In genomic region chr10:94216201-94216600, GRCh38 we compare ENCODE assay signal across 19 cellular contexts.
"Had no signal": no experiment of that assay in that cellular context is flagged by ENCODE, and none has a peak within 500 bp of the region (broad histone marks: within the 10 kb centered on the region; RNA-seq: fewer than 3 reads in every experiment).

No MANE protein-coding gene starts in this region.

- H3K9me3 Mint-ChIP-seq: memory B cell, mesothelial cell of epicardium, nephron had no signal

- H3K36me3 Mint-ChIP-seq: memory B cell, mesothelial cell of epicardium had no signal

- H3K4me3 Mint-ChIP-seq: memory B cell, mesothelial cell of epicardium, nephron had no signal

- DNase-seq: cerebellar nuclear complex; effector CD4-positive, alpha-beta T cell; foreskin melanocyte; head of caudate nucleus; hippocampal formation; left cardiac atrium; left ventricle myocardium inferior; lower lobe of right lung; occipital lobe; pancreas; right cardiac atrium; small intestine; stimulated activated CD4-positive, alpha-beta T cell treated with anti-CD3 and anti-CD28 coated beads, Interleukin-12 subunit alpha, Interleukin-12 subunit beta, amount 100 ng/mL, for 4 hours; stimulated activated naive CD4-positive, alpha-beta T cell treated with Interleukin-2 at 50 U/mL for 16 hours; transverse colon had no signal

- H3K36me3 ChIP-seq: left ventricle myocardium inferior, lower lobe of right lung, pancreas, transverse colon had no signal

- H3K4me1 Mint-ChIP-seq: memory B cell, mesothelial cell of epicardium had no signal

- H3K27me3 Mint-ChIP-seq: progenitor cell of endocrine pancreas had no signal

- ATAC-seq: left cardiac atrium, lower lobe of right lung, pancreas, right cardiac atrium had no signal

- H3K4me3 ChIP-seq: left ventricle myocardium inferior, lower lobe of right lung, pancreas, transverse colon had no signal

- H3K27ac ChIP-seq: left ventricle myocardium inferior, lower lobe of right lung, pancreas, transverse colon had no signal

- H3K4me1 ChIP-seq: lower lobe of right lung, pancreas, transverse colon had no signal

- H3K9me3 ChIP-seq: left ventricle myocardium inferior, lower lobe of right lung, pancreas, transverse colon had no signal

- H3K27ac Mint-ChIP-seq: memory B cell, mesothelial cell of epicardium, progenitor cell of endocrine pancreas had no signal

- H3K27me3 ChIP-seq: pancreas, transverse colon had no signal
